ENCODE assay signal across 7 cellular contexts in the genomic region with DNA sequence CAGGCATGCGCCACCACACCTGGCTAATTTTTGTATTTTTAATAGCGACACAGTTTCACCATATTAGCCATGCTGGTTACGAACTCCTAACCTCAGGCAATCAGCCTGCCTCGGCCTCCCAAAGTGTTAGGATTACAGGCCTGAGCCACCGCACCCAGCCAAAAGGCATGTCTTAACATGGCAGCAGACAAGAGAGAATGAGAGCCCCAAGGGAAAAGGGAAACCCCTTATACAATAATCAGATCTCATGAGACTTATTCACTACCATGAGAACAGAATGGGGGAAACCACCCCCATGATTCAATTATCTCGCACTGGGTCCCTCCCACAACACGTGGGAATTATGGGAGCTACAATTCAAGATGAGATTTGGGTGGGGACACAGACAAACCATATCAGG.
DNase-seq lines count a peak whose midpoint lies in the region; ATAC-seq, FAIRE-seq and TF ChIP-seq lines count a peak whose summit lies in the region.
"Not testable (repeated sequence)": the region's sequence is repeated elsewhere in the genome, so short reads cannot be mapped to it uniquely, and the experiment has no call there.

No MANE protein-coding gene starts in this region.

- H3K4me2 ChIP-seq in GM12878 (ENCODE audit: control insufficient read depth, insufficient read depth); mammary epithelial cell (ENCODE audit: insufficient read depth, low read depth, low read length): not testable (repeated sequence)

- not testable (repeated sequence) for ATAC-seq in GM12878
- ATAC-seq in foreskin keratinocyte, result peak; percentile 51

- H3K27me3 ChIP-seq in GM12878 (replicated peaks in 1 of 2; ENCODE audit: control insufficient read depth in 2 of 2, insufficient read depth in 2 of 2, low read length in 1 of 2); mammary epithelial cell (ENCODE audit: insufficient read depth, low read length): not testable (repeated sequence)
- H3K27me3 ChIP-seq in foreskin keratinocyte, result peaks cover 24% of the 10 kb centered on the region

- H3K79me2 ChIP-seq in GM12878 (ENCODE audit: control insufficient read depth, insufficient read depth, low read length); mammary epithelial cell (ENCODE audit: insufficient read depth, low read length): not testable (repeated sequence)

- H3K4me3 ChIP-seq in GM12878; mammary epithelial cell (replicated peaks in 1 of 3; ENCODE audit: insufficient read depth in 1 of 3, low read depth in 2 of 3, low read length in 3 of 3); epithelial cell of esophagus (ENCODE audit: low read length): not testable (repeated sequence)

- not testable (repeated sequence) for H3K9me3 ChIP-seq in GM12878 (replicated peaks; ENCODE audit: control insufficient read depth, insufficient read depth, low read length); mammary epithelial cell (replicated peaks; ENCODE audit: insufficient read depth, low read length)

- TF ChIP-seq EP300 in GM12878 (IDR thresholded peaks at IDR 0.05; ENCODE audit: borderline replicate concordance in 1 of 2, control insufficient read depth in 1 of 2, low read depth in 2 of 2, low read length in 2 of 2), result not testable (repeated sequence)

- H3K36me3 ChIP-seq in GM12878 (ENCODE audit: control insufficient read depth in 2 of 2, insufficient read depth in 2 of 2, low read length in 1 of 2); mammary epithelial cell (ENCODE audit: insufficient read depth, low read length): not testable (repeated sequence)

- not testable (repeated sequence) for DNase-seq in GM12892 (ENCODE audit: insufficient read length); GM12878 (ENCODE audit: low read depth, low spot score)
- peak; percentile 4 for DNase-seq in NCI-H1436 (lab: John Stamatoyannopoulos, UW)
- peak; percentile 39 for DNase-seq in mammary epithelial cell
- peak; percentile 46 for DNase-seq in epithelial cell of esophagus (ENCODE audit: low read depth)
- DNase-seq in foreskin keratinocyte, result peak; percentile 25 to 54
- DNase-seq in cardiac septum (ENCODE audit: low spot score), result peak; percentile 36

- not testable (repeated sequence) for TF ChIP-seq RAD21 in GM12878 (IDR thresholded peaks at IDR 0.05; ENCODE audit: insufficient read depth, low read depth, low read length)

- POLR2A ChIA-PET in GM12878 (lab: Charles Lee), result not testable (repeated sequence)

- H4K20me1 ChIP-seq in GM12878 (ENCODE audit: control insufficient read depth, insufficient read depth); mammary epithelial cell (ENCODE audit: insufficient read depth, low read length): not testable (repeated sequence)

- dilution Hi-C loops in mammary epithelial cell (cut with HindIII; ENCODE audit: low sequenced_read_pairs), result not testable (repeated sequence)

- CTCF ChIA-PET in GM12878 (lab: Yijun Ruan, JAX), result interaction anchor here (0.9 kb wide), 1 partner anchor 84 kb away, joined by 4 read pairs; no protein-coding TSS in a partner anchor
- CTCF ChIA-PET in mammary epithelial cell (lab: Charles Lee; ENCODE audit: low non-redundant PET), result not testable (repeated sequence)

- not testable (repeated sequence) for TF ChIP-seq POLR2A in GM12892 (IDR thresholded peaks at IDR 0.05; ENCODE audit: low read depth, low read length); GM12878 (IDR thresholded peaks at IDR 0.05; ENCODE audit: low read depth, low read length)

- SMC1A ChIA-PET in GM12878 (lab: Charles Lee; ENCODE audit: uncharacterized antibody, unreplicated experiment), result not testable (repeated sequence)

- H2AFZ ChIP-seq in GM12878 (ENCODE audit: control insufficient read depth, low read depth, low read length); mammary epithelial cell (ENCODE audit: low read depth, low read length): not testable (repeated sequence)

- TF ChIP-seq CTCF in GM12878 (IDR thresholded peaks at IDR 0.05 in 2 of 3, conservative IDR thresholded peaks at IDR 0.05 in 1 of 3; ENCODE audit: control insufficient read depth in 2 of 3, extremely low read depth in 1 of 3, insufficient read depth in 1 of 3, low read depth in 3 of 3, low read length in 3 of 3); mammary epithelial cell (conservative IDR thresholded peaks at IDR 0.05 in 1 of 2, IDR thresholded peaks at IDR 0.05 in 1 of 2; ENCODE audit: extremely low read depth in 1 of 2, insufficient read depth in 1 of 2, low read depth in 1 of 2, low read length in 2 of 2); epithelial cell of esophagus (IDR thresholded peaks at IDR 0.05; ENCODE audit: insufficient read depth, low read depth, low read length, missing control alignments); foreskin keratinocyte (conservative IDR thresholded peaks at IDR 0.05): not testable (repeated sequence)

- not testable (repeated sequence) for H3K9ac ChIP-seq in GM12878 (ENCODE audit: control insufficient read depth, insufficient read depth, low read length); mammary epithelial cell (ENCODE audit: insufficient read depth, low read length)

- not testable (repeated sequence) for BruUV-seq in GM12878 (replicated peaks; lab: Mats Ljungman, UMichigan); mammary epithelial cell (replicated peaks; lab: Mats Ljungman, UMichigan)

- 30% methylated on average over 7 of the region's 7 CpGs for WGBS in GM12878 (ENCODE audit: insufficient coverage, insufficient replicate concordance, low lambda C conversion rate, missing lambda C conversion rate)
- WGBS in mammary epithelial cell (ENCODE audit: low coverage, missing lambda C conversion rate), result 83% methylated on average over 3 of the region's 7 CpGs

- RAD21 ChIA-PET in GM12878 (lab: Charles Lee; ENCODE audit: unreplicated experiment), result not testable (repeated sequence)

- not testable (repeated sequence) for H3K4me1 ChIP-seq in GM12878 (ENCODE audit: control insufficient read depth, insufficient read depth, low read length); mammary epithelial cell (ENCODE audit: insufficient read depth, low read length); foreskin keratinocyte

- not testable (repeated sequence) for H3K27ac ChIP-seq in GM12878 (ENCODE audit: control insufficient read depth, insufficient read depth); mammary epithelial cell (ENCODE audit: insufficient read depth, low read depth, low read length); foreskin keratinocyte

- in situ Hi-C loops in GM12878 (cut with MboI); mammary epithelial cell (cut with MboI; ENCODE audit: low sequenced_read_pairs in 2 of 2): not testable (repeated sequence)

- intact Hi-C loops in GM12878 (cut with micrococcal nuclease; ENCODE audit: unreplicated experiment); mammary epithelial cell (cut with micrococcal nuclease); cardiac septum (cut with DNase I): not testable (repeated sequence)

- peak; percentile 53 for FAIRE-seq in GM12892 (lab: Jason Lieb, UNC)
- not testable (repeated sequence) for FAIRE-seq in GM12878 (lab: Jason Lieb, UNC)

TF ChIP-seq in GM12878, 131 proteins besides CTCF, POLR2A, EP300 and RAD21:
- TF ChIP-seq MEF2B (IDR thresholded peaks at IDR 0.05; ENCODE audit: partially characterized antibody, poor library complexity, severe bottlenecking), result peak; percentile 71
